In the genomic region with DNA sequence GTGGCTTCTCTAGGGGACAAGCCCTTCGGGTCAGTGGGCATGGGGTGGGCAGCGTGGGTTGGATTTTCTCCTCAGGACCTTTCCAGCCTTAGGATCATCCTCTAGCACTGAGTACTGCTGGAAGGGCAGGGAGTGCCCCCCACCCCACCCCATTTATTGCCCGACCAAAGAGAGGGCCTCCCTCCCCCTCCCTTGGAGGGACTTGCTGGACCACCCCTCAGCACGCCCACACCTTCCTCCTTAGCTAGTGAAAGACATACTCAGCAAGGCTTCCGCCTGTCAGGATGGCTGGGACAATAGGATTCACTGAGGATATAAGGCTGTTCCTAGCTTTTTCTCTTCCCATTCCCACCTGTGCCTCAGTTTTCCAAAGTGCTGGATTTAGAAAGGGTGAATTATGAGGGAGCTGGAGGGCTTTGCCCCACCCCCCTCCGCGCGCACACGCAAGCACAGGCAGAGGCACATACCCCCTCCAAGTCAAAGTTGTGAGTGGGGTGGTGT, we compare ENCODE assay signal across 1 cellular context.
TF ChIP-seq lines count a peak whose summit lies in the region.

No MANE protein-coding gene starts in this region.

TF ChIP-seq in GM12878, 131 proteins besides CTCF, POLR2A, EP300 and RAD21:
- TF ChIP-seq PAX8 (IDR thresholded peaks at IDR 0.05) (no peak), DPF2 (IDR thresholded peaks at IDR 0.05) (no peak), JUNB (IDR thresholded peaks at IDR 0.05) (no peak), HCFC1 (IDR thresholded peaks at IDR 0.05; ENCODE audit: low read length) (no peak), TBL1XR1 (IDR thresholded peaks at IDR 0.05; ENCODE audit: low read depth, low read length) (no peak), MYC (IDR thresholded peaks at IDR 0.05; ENCODE audit: insufficient read depth, insufficient read length, insufficient replicate concordance, low read length, severe bottlenecking) (no peak), SREBF1 (IDR thresholded peaks at IDR 0.05; ENCODE audit: low read length) (no peak), RAD51 (IDR thresholded peaks at IDR 0.05) (no peak), MXI1 (IDR thresholded peaks at IDR 0.05; ENCODE audit: low read depth, low read length) (no peak), MEF2B (IDR thresholded peaks at IDR 0.05; ENCODE audit: partially characterized antibody, poor library complexity, severe bottlenecking) (no peak), NR2C2 (IDR thresholded peaks at IDR 0.05; ENCODE audit: borderline replicate concordance, control insufficient read depth, insufficient read length, low read depth) (no peak), HDAC2 (IDR thresholded peaks at IDR 0.05) (no peak), IKZF1 (conservative IDR thresholded peaks at IDR 0.05) (peak; percentile 62), NR2F1 (conservative IDR thresholded peaks at IDR 0.05) (no peak), WRNIP1 (IDR thresholded peaks at IDR 0.05; ENCODE audit: borderline replicate concordance, low read depth, low read length) (no peak), CREM (IDR thresholded peaks at IDR 0.05; ENCODE audit: low read depth) (no peak), SMARCA5 (IDR thresholded peaks at IDR 0.05) (no peak), IKZF2 (IDR thresholded peaks at IDR 0.05) (0 out of 4 replicates have a peak, but pooled peaks of 1 of the 2 experiments have one; percentile 47), BRCA1 (IDR thresholded peaks at IDR 0.05; ENCODE audit: low read depth, low read length) (no peak), GATAD2B (conservative IDR thresholded peaks at IDR 0.05; ENCODE audit: low read depth) (0 out of 2 replicates have a peak, but pooled peaks have one; percentile 31), SUPT20H (IDR thresholded peaks at IDR 0.05; ENCODE audit: borderline replicate concordance, control insufficient read depth, low read depth, low read length) (no peak), ZNF217 (IDR thresholded peaks at IDR 0.05) (no peak), TARDBP (IDR thresholded peaks at IDR 0.05; ENCODE audit: borderline replicate concordance) (no peak), ZNF274 (IDR thresholded peaks at IDR 0.05; ENCODE audit: insufficient read depth, insufficient read length) (no peak), CREB1 (IDR thresholded peaks at IDR 0.05; ENCODE audit: low read depth) (no peak), SUZ12 (IDR thresholded peaks at IDR 0.05; ENCODE audit: unreplicated experiment) (no peak), CHD4 (IDR thresholded peaks at IDR 0.05) (no peak)
- TF ChIP-seq, protein P1, sequence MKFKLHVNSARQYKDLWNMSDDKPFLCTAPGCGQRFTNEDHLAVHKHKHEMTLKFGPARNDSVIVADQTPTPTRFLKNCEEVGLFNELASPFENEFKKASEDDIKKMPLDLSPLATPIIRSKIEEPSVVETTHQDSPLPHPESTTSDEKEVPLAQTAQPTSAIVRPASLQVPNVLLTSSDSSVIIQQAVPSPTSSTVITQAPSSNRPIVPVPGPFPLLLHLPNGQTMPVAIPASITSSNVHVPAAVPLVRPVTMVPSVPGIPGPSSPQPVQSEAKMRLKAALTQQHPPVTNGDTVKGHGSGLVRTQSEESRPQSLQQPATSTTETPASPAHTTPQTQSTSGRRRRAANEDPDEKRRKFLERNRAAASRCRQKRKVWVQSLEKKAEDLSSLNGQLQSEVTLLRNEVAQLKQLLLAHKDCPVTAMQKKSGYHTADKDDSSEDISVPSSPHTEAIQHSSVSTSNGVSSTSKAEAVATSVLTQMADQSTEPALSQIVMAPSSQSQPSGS (IDR thresholded peaks at IDR 0.05; ENCODE audit: low read length): no peak
- TF ChIP-seq, protein P2, sequence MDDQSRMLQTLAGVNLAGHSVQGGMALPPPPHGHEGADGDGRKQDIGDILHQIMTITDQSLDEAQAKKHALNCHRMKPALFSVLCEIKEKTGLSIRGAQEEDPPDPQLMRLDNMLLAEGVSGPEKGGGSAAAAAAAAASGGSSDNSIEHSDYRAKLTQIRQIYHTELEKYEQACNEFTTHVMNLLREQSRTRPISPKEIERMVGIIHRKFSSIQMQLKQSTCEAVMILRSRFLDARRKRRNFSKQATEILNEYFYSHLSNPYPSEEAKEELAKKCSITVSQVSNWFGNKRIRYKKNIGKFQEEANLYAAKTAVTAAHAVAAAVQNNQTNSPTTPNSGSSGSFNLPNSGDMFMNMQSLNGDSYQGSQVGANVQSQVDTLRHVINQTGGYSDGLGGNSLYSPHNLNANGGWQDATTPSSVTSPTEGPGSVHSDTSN (IDR thresholded peaks at IDR 0.05; ENCODE audit: insufficient replicate concordance, low read depth, low read length): no peak
- TF ChIP-seq, protein P3, sequence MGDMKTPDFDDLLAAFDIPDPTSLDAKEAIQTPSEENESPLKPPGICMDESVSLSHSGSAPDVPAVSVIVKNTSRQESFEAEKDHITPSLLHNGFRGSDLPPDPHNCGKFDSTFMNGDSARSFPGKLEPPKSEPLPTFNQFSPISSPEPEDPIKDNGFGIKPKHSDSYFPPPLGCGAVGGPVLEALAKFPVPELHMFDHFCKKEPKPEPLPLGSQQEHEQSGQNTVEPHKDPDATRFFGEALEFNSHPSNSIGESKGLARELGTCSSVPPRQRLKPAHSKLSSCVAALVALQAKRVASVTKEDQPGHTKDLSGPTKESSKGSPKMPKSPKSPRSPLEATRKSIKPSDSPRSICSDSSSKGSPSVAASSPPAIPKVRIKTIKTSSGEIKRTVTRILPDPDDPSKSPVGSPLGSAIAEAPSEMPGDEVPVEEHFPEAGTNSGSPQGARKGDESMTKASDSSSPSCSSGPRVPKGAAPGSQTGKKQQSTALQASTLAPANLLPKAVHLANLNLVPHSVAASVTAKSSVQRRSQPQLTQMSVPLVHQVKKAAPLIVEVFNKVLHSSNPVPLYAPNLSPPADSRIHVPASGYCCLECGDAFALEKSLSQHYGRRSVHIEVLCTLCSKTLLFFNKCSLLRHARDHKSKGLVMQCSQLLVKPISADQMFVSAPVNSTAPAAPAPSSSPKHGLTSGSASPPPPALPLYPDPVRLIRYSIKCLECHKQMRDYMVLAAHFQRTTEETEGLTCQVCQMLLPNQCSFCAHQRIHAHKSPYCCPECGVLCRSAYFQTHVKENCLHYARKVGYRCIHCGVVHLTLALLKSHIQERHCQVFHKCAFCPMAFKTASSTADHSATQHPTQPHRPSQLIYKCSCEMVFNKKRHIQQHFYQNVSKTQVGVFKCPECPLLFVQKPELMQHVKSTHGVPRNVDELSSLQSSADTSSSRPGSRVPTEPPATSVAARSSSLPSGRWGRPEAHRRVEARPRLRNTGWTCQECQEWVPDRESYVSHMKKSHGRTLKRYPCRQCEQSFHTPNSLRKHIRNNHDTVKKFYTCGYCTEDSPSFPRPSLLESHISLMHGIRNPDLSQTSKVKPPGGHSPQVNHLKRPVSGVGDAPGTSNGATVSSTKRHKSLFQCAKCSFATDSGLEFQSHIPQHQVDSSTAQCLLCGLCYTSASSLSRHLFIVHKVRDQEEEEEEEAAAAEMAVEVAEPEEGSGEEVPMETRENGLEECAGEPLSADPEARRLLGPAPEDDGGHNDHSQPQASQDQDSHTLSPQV (IDR thresholded peaks at IDR 0.05): no peak
- TF ChIP-seq, protein P4, sequence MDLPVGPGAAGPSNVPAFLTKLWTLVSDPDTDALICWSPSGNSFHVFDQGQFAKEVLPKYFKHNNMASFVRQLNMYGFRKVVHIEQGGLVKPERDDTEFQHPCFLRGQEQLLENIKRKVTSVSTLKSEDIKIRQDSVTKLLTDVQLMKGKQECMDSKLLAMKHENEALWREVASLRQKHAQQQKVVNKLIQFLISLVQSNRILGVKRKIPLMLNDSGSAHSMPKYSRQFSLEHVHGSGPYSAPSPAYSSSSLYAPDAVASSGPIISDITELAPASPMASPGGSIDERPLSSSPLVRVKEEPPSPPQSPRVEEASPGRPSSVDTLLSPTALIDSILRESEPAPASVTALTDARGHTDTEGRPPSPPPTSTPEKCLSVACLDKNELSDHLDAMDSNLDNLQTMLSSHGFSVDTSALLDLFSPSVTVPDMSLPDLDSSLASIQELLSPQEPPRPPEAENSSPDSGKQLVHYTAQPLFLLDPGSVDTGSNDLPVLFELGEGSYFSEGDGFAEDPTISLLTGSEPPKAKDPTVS (IDR thresholded peaks at IDR 0.05; ENCODE audit: low read depth, low read length): no peak
- TF ChIP-seq, protein P5, sequence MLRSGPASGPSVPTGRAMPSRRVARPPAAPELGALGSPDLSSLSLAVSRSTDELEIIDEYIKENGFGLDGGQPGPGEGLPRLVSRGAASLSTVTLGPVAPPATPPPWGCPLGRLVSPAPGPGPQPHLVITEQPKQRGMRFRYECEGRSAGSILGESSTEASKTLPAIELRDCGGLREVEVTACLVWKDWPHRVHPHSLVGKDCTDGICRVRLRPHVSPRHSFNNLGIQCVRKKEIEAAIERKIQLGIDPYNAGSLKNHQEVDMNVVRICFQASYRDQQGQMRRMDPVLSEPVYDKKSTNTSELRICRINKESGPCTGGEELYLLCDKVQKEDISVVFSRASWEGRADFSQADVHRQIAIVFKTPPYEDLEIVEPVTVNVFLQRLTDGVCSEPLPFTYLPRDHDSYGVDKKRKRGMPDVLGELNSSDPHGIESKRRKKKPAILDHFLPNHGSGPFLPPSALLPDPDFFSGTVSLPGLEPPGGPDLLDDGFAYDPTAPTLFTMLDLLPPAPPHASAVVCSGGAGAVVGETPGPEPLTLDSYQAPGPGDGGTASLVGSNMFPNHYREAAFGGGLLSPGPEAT (IDR thresholded peaks at IDR 0.05; ENCODE audit: low read depth): 0 out of 2 replicates have a peak, but pooled peaks have one; percentile 33
- TF ChIP-seq, protein P6, sequence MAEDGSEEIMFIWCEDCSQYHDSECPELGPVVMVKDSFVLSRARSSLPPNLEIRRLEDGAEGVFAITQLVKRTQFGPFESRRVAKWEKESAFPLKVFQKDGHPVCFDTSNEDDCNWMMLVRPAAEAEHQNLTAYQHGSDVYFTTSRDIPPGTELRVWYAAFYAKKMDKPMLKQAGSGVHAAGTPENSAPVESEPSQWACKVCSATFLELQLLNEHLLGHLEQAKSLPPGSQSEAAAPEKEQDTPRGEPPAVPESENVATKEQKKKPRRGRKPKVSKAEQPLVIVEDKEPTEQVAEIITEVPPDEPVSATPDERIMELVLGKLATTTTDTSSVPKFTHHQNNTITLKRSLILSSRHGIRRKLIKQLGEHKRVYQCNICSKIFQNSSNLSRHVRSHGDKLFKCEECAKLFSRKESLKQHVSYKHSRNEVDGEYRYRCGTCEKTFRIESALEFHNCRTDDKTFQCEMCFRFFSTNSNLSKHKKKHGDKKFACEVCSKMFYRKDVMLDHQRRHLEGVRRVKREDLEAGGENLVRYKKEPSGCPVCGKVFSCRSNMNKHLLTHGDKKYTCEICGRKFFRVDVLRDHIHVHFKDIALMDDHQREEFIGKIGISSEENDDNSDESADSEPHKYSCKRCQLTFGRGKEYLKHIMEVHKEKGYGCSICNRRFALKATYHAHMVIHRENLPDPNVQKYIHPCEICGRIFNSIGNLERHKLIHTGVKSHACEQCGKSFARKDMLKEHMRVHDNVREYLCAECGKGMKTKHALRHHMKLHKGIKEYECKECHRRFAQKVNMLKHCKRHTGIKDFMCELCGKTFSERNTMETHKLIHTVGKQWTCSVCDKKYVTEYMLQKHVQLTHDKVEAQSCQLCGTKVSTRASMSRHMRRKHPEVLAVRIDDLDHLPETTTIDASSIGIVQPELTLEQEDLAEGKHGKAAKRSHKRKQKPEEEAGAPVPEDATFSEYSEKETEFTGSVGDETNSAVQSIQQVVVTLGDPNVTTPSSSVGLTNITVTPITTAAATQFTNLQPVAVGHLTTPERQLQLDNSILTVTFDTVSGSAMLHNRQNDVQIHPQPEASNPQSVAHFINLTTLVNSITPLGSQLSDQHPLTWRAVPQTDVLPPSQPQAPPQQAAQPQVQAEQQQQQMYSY (CRISPR knock-in tag; IDR thresholded peaks at IDR 0.05): no peak
- TF ChIP-seq, protein P7, sequence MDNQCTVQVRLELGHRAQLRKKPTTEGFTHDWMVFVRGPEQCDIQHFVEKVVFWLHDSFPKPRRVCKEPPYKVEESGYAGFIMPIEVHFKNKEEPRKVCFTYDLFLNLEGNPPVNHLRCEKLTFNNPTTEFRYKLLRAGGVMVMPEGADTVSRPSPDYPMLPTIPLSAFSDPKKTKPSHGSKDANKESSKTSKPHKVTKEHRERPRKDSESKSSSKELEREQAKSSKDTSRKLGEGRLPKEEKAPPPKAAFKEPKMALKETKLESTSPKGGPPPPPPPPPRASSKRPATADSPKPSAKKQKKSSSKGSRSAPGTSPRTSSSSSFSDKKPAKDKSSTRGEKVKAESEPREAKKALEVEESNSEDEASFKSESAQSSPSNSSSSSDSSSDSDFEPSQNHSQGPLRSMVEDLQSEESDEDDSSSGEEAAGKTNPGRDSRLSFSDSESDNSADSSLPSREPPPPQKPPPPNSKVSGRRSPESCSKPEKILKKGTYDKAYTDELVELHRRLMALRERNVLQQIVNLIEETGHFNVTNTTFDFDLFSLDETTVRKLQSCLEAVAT (IDR thresholded peaks at IDR 0.05): no peak
